Comparison of ENCODE assay signal across 13 cellular contexts in the genomic region with DNA sequence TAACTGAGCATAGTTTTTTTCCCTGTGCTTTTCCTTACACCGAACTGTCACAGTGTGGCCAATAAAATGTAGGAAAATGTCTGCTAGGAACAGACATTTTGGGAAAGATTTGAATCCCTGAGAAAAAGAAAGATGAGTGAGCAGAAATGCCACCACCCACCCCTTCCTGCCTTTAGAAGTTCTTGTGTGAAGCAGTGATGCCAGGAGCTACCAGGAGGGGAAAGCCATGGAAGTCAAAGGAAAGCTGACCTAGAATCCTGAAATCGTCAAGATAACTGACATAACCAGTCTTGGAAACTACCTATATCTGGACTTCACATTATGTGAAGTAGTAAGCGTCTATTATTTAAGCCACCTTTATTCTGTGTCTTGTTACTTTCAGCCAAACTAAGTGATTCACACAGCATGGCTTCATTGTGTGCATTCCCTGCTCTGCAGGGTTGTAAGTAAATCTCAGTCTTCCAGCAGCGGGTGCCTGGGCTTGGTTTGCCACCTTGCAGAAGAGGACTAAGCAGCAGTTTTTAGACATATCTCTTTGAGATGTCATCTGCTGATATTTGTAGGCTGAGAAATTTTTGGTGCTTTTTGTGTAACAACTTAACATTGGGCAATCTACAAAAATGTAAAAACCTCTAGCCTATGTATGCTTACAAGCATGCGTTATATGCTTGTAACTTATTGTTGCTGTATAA. TPM values are rescaled to one million over a fixed set of nuclear protein-coding genes. Genes with fewer than 3 reads are reported as not detected.
A peak's percentile ranks its signal among the peaks of the same experiment; 100 is the strongest.
DNase-seq lines count a peak whose midpoint lies in the region; ATAC-seq, FAIRE-seq and TF ChIP-seq lines count a peak whose summit lies in the region.
"Had no signal": no experiment of that assay in that cellular context is flagged by ENCODE, and none has a peak within 500 bp of the region (broad histone marks: within the 10 kb centered on the region; RNA-seq: fewer than 3 reads in every experiment).

No MANE protein-coding gene starts in this region.

- H2BK5ac ChIP-seq in trophoblast cell (ENCODE audit: low read depth, low read length, poor library complexity), result no peak overlapping the region

- H2AFZ ChIP-seq in trophoblast cell (ENCODE audit: insufficient read depth, low read length, poor library complexity), result no peak overlapping the region

- no peak overlapping the region for H3K4ac ChIP-seq in trophoblast cell (ENCODE audit: low read depth, low read length)

- H3K9me3 ChIP-seq in adipocyte (ENCODE audit: control insufficient read depth, low read length), result peaks cover 4% of the 10 kb centered on the region
- H3K9me3 ChIP-seq in trophoblast cell (ENCODE audit: insufficient read depth, low read depth, low read length), result no peaks in the 10 kb centered on the region
- no peaks in the 10 kb centered on the region for H3K9me3 ChIP-seq in right atrium auricular region
- H3K9me3 ChIP-seq: Caco-2 had no signal

- no CpG with 5 or more reads among the region's 5 CpGs for WGBS in trophoblast cell (ENCODE audit: extremely low coverage, insufficient coverage, insufficient read length)

- H2BK120ac ChIP-seq in trophoblast cell (ENCODE audit: insufficient read depth, low read length, poor library complexity), result no peak overlapping the region

- no peaks in the 10 kb centered on the region for H3K79me2 ChIP-seq in trophoblast cell (ENCODE audit: control insufficient read depth, insufficient read depth, low read length, poor library complexity)

- no peak overlapping the region for H4K8ac ChIP-seq in trophoblast cell (ENCODE audit: low read depth, low read length)

- FAIRE-seq in D721Med (lab: Jason Lieb, UNC), result no peak
- FAIRE-seq: H54 had no signal

- no peak overlapping the region for H3K23ac ChIP-seq in trophoblast cell (ENCODE audit: low read length)

- no peak overlapping the region for H2BK12ac ChIP-seq in trophoblast cell (ENCODE audit: low read length)

- ATAC-seq in HG03457 (IDR thresholded peaks at IDR 0.05; ENCODE audit: unreplicated experiment), result no peak
- ATAC-seq: CD8-positive, alpha-beta T cell had no signal

- H3K36me3 ChIP-seq in adipocyte (ENCODE audit: control insufficient read depth, insufficient read depth, low read length, severe bottlenecking) (no peaks in the 10 kb centered on the region), trophoblast cell (ENCODE audit: control insufficient read depth in 1 of 2, insufficient read depth in 2 of 2, low read length in 2 of 2) (no peaks in the 10 kb centered on the region), right atrium auricular region (no peaks in the 10 kb centered on the region)

- H3K4me1 ChIP-seq in adipocyte (ENCODE audit: control insufficient read depth, insufficient read depth, low read length) (peaks cover 8% of the 10 kb centered on the region), trophoblast cell (ENCODE audit: control insufficient read depth in 1 of 2, insufficient read depth in 2 of 2, low read length in 2 of 2) (no peaks in the 10 kb centered on the region), right atrium auricular region (no peaks in the 10 kb centered on the region)
- H3K4me1 ChIP-seq: Caco-2 had no signal

- H3K9ac ChIP-seq in adipocyte (ENCODE audit: low read length), result no peak overlapping the region
- H3K9ac ChIP-seq in trophoblast cell (ENCODE audit: low read length), result no peak overlapping the region

- TF ChIP-seq CTCF in choroid plexus epithelial cell (conservative IDR thresholded peaks at IDR 0.05; ENCODE audit: low read depth, low read length) (peak; percentile 11), right atrium auricular region (IDR thresholded peaks at IDR 0.05) (no peak), D721Med (IDR thresholded peaks at IDR 0.05; ENCODE audit: insufficient read depth, missing control alignments) (no peak)

- no peak overlapping the region for H4K91ac ChIP-seq in trophoblast cell (ENCODE audit: low read depth, low read length)

- DNase-seq in GM03348 (ENCODE audit: low spot score), result peak; percentile 12
- DNase-seq in adipocyte (ENCODE audit: low read depth), result peak; percentile 50
- peak; percentile 52 for DNase-seq in choroid plexus epithelial cell (ENCODE audit: low read depth)
- peak; percentile 90 to 97 for DNase-seq in trophoblast cell
- no peak for DNase-seq in right atrium auricular region (ENCODE audit: low spot score)
- DNase-seq in D721Med (ENCODE audit: insufficient read length, low spot score), result no peak
- DNase-seq in NCI-H748 treated with DMSO at 0.1 percent for 48 hours (lab: John Stamatoyannopoulos, UW), result no peak
- DNase-seq: Caco-2; CD8-positive, alpha-beta T cell; DMS53; GF-D8 had no signal

- no peak overlapping the region for H4K12ac ChIP-seq in trophoblast cell (ENCODE audit: low read depth, low read length)

- H3K27me3 ChIP-seq in adipocyte (replicated peaks; ENCODE audit: control insufficient read depth, insufficient read depth, low read length), result no peaks in the 10 kb centered on the region
- peaks cover 6% of the 10 kb centered on the region for H3K27me3 ChIP-seq in trophoblast cell (ENCODE audit: insufficient read depth, low read length)
- no peaks in the 10 kb centered on the region for H3K27me3 ChIP-seq in right atrium auricular region

- no peak overlapping the region for H2AK5ac ChIP-seq in trophoblast cell (ENCODE audit: low read length)

- no peak overlapping the region for H3K4me3 ChIP-seq in adipocyte (ENCODE audit: low read length)
- no peak overlapping the region for H3K4me3 ChIP-seq in choroid plexus epithelial cell (ENCODE audit: low read depth, low read length)
- no peak overlapping the region for H3K4me3 ChIP-seq in trophoblast cell (ENCODE audit: low read depth, low read length)
- H3K4me3 ChIP-seq in right atrium auricular region, result no peak overlapping the region

- H3K79me1 ChIP-seq in trophoblast cell (ENCODE audit: low read length), result no peaks in the 10 kb centered on the region

- no peak overlapping the region for H3K4me2 ChIP-seq in trophoblast cell (ENCODE audit: low read length)

- H3K14ac ChIP-seq in trophoblast cell (ENCODE audit: low read length), result no peak overlapping the region

- H3K27ac ChIP-seq in trophoblast cell (ENCODE audit: low read depth, low read length) (no peak overlapping the region), right atrium auricular region (no peak overlapping the region)

- no peak overlapping the region for H3K18ac ChIP-seq in trophoblast cell (ENCODE audit: low read length)

RNA-seq across cellular contexts. Expression of a gene that starts 11.3 kb away (rescaled TPM):
- polyA plus RNA-seq in trophoblast cell (2013), result 12.0 and 12.8 TPM in 2 replicates
- 10 to 100 TPM; 14.7 to 17.3 TPM for total RNA-seq in right atrium auricular region

Comparison
In these comparisons a context has a peak if more than half of its experiments do, and no peak if none do; other contexts are left out.
1. DNase-seq: peak in GM03348 (single experiment), adipocyte (single experiment), choroid plexus epithelial cell (single experiment) and trophoblast cell (2 of 2); none in right atrium auricular region (single experiment), D721Med (single experiment) and NCI-H748 treated with DMSO at 0.1 percent for 48 hours (single experiment).